8 cellular contexts compared by ENCODE assay signal in the genomic region with DNA sequence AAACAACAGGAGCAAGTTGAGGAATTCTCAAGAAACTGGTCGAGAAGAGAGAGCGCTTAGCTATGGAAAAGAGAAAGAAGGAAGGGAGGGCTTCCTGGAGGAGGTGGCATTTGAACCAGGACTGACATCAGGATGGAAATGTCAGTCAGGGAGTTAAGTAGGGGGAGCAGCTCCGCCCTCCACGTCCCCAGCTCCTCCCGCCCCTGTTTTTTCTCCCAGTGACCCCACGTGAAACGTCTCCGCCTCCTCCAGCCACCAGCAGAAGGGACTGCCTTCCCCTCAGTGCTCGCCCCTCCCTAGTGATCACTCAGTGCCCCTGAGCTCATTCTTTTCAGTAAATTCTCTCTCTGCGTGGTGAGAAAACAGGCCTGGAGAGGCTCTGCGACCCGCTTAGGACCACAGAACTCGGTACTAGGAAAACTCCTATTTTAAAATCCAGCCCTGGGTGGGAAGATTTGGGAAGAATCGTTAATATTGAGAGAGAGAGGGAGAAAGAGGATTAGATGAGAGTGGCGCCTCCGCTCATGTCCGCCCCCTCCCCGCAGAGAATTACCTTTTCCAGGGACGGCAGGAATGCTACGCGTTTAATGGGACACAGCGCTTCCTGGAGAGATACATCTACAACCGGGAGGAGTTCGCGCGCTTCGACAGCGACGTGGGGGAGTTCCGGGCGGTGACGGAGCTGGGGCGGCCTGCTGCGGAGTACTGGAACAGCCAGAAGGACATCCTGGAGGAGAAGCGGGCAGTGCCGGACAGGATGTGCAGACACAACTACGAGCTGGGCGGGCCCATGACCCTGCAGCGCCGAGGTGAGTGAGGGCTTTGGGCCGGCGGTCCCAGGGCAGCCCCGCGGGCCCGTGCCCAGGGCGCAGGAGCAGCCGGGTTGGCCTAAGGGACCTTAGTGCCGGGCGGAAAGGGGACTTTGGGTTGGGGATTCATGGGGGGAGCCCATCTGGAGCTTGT. TPM values are rescaled to one million over a fixed set of nuclear protein-coding genes. Genes with fewer than 3 reads are reported as not detected.
DNase-seq lines count a peak whose midpoint lies in the region; ATAC-seq, FAIRE-seq and TF ChIP-seq lines count a peak whose summit lies in the region.

No MANE protein-coding gene starts in this region.

- H3K27ac ChIP-seq in A549 (no peak overlapping the region), ectodermal cell (ENCODE audit: insufficient read depth, low read depth, low read length, poor library complexity, severe bottlenecking) (no peak overlapping the region), right lobe of liver (peak overlapping the region; percentile 43 to 79 (median 67))

- no peak overlapping the region for H3K4me3 ChIP-seq in A549
- H3K4me3 ChIP-seq in ectodermal cell (ENCODE audit: insufficient read depth, low read depth, low read length) = peak overlapping the region; percentile 41
- H3K4me3 ChIP-seq in right lobe of liver = peak overlapping the region; percentile 30 to 38 (median 33)

- no peak overlapping the region for H3K4me2 ChIP-seq in A549

- CTCF ChIA-PET in A549 (lab: Yijun Ruan, JAX) = interaction anchor here (0.8 to 1.2 kb wide), 3 partner anchors 17 to 265 kb away, joined by 3 read pairs; a partner anchor contains a TSS

- DNase-seq in A549 (ENCODE audit: low read depth in 1 of 2, low spot score in 1 of 2) = no peak
- peak; percentile 59 to 70 (median 67) for DNase-seq in right lobe of liver
- DNase-seq in stromal cell of bone marrow (ENCODE audit: low read depth) = peak; percentile 43
- DNase-seq in COR-L47 (lab: John Stamatoyannopoulos, UW) = no peak

- POLR2A ChIA-PET in A549 (lab: Yijun Ruan, JAX) = no interaction called here

- H3K36me3 ChIP-seq in ectodermal cell (ENCODE audit: control insufficient read depth, insufficient read depth, low read length) (no peaks in the 10 kb centered on the region), right lobe of liver (no peaks in the 10 kb centered on the region)

- no peak for FAIRE-seq in A549 (lab: Jason Lieb, UNC)

- H3K27me3 ChIP-seq in ectodermal cell (ENCODE audit: control insufficient read depth, insufficient read depth, low read length, poor library complexity, severe bottlenecking) = peaks cover 31% of the 10 kb centered on the region
- no peaks in the 10 kb centered on the region for H3K27me3 ChIP-seq in right lobe of liver

- H3K4me1 ChIP-seq in A549 (no peaks in the 10 kb centered on the region), ectodermal cell (ENCODE audit: control insufficient read depth, insufficient read depth, low read length) (no peaks in the 10 kb centered on the region), right lobe of liver (peaks cover 0 to 7% (median 0%) of the 10 kb centered on the region in 4 donors)

- 57% methylated on average over 35 of the region's 49 CpGs for WGBS in A549 (ENCODE audit: missing lambda C conversion rate)
- WGBS in ectodermal cell, 2 experiments = 6 to 8% methylated on average over 49 of the region's 49 CpGs
- 19% methylated on average over 28 of the region's 49 CpGs for WGBS in right lobe of liver (ENCODE audit: insufficient coverage, low coverage, low lambda C conversion rate, missing lambda C conversion rate)

- H3K9me3 ChIP-seq in A549 (no peaks in the 10 kb centered on the region), ectodermal cell (ENCODE audit: control insufficient read depth, low read length) (no peaks in the 10 kb centered on the region), right lobe of liver (no peaks in the 10 kb centered on the region)

- intact Hi-C loops in right lobe of liver (cut with DNase I) = loop anchor here (5.0 kb wide), 2 partner anchors 68 to 73 kb away; a partner anchor contains a TSS

- TF ChIP-seq POLR2A in A549 (IDR thresholded peaks at IDR 0.05; ENCODE audit: low read length) = no peak
- TF ChIP-seq POLR2A in right lobe of liver (IDR thresholded peaks at IDR 0.05) = peak; percentile 43

- TF ChIP-seq CTCF in A549 (IDR thresholded peaks at IDR 0.05) (no peak), right lobe of liver (IDR thresholded peaks at IDR 0.05) (no peak)

- TF ChIP-seq EP300 in A549 (IDR thresholded peaks at IDR 0.05) = no peak

- ATAC-seq in A549 (no peak), HG02678 (IDR thresholded peaks at IDR 0.05; ENCODE audit: unreplicated experiment) (peak; percentile 51), right lobe of liver (peak; percentile 63 to 75 (median 70)), HG03095 (IDR thresholded peaks at IDR 0.05; ENCODE audit: unreplicated experiment) (no peak), HG03342 (IDR thresholded peaks at IDR 0.05; ENCODE audit: unreplicated experiment) (no peak)

- TF ChIP-seq RAD21 in A549 (conservative IDR thresholded peaks at IDR 0.05 in 1 of 2, IDR thresholded peaks at IDR 0.05 in 1 of 2) = no peak

TF ChIP-seq in A549, 52 proteins besides CTCF, POLR2A, EP300 and RAD21:
- TF ChIP-seq HOXB13 (CRISPR knock-in tag; IDR thresholded peaks at IDR 0.05; ENCODE audit: low read depth) (no peak), ZFP36 (IDR thresholded peaks at IDR 0.05; ENCODE audit: borderline replicate concordance, partially characterized antibody) (peak; percentile 59), NFE2L2 (conservative IDR thresholded peaks at IDR 0.05; ENCODE audit: low read length) (no peak)

RNA-seq across cellular contexts. Expression of a gene that starts 4.6 kb away (rescaled TPM):
- polyA plus RNA-seq in A549 (2011; rRNA removed) (not detected in 2 replicates), A549 (2017; fragmentation: RNase III; extraction: RNeasy Plus Mini Kit Qiagen cat#74134 plus additional on column Dnase treatment) (not detected in 3 replicates)
- not detected in 2 replicates for polyA plus RNA-seq in A549 (2012; cell fraction: cytosol; rRNA removed)
- polyA plus RNA-seq in A549 (2012; cell fraction: nucleus; rRNA removed) = not detected in 2 replicates
- polyA minus RNA-seq in A549 (2011; rRNA and poly(A)+ RNA removed) = not detected in 2 replicates
- polyA plus RNA-seq in ectodermal cell (2013, experiment 1 of 4) = 6.5 TPM
- polyA plus RNA-seq in ectodermal cell (2013, experiment 2 of 4) = 6.0 TPM
- polyA plus RNA-seq in ectodermal cell (2013, experiment 3 of 4) = 5.0 TPM
- polyA plus RNA-seq in ectodermal cell (2013, experiment 4 of 4) = 5.9 TPM
- 10 to 100 TPM in 5 of 6 experiments, 1 to 10 TPM in 1; 8.6 to 66.7 (median 23.0) TPM for total RNA-seq in right lobe of liver

RNA-seq across cellular contexts. Expression of a gene that starts 7.0 kb away (rescaled TPM):
- not detected in 2 replicates for polyA plus RNA-seq in A549 (2011; rRNA removed)
- 0.01 and 0.07 TPM in 2 replicates for polyA plus RNA-seq in A549 (2012; cell fraction: cytosol; rRNA removed)
- polyA plus RNA-seq in A549 (2012; cell fraction: nucleus; rRNA removed) = not detected in 2 replicates
- polyA plus RNA-seq in A549 (2017; fragmentation: RNase III; extraction: RNeasy Plus Mini Kit Qiagen cat#74134 plus additional on column Dnase treatment) = 0.09 TPM in 1 of 3 replicates, not detected in the others
- polyA minus RNA-seq in A549 (2011; rRNA and poly(A)+ RNA removed) = not detected in 2 replicates
- 2.7 TPM for polyA plus RNA-seq in ectodermal cell (2013, experiment 1 of 4)
- polyA plus RNA-seq in ectodermal cell (2013, experiment 2 of 4) = 3.8 TPM
- polyA plus RNA-seq in ectodermal cell (2013, experiment 3 of 4) = 1.4 TPM
- 1.2 TPM for polyA plus RNA-seq in ectodermal cell (2013, experiment 4 of 4)
- 10 to 100 TPM; 10.0 to 74.8 (median 26.3) TPM for total RNA-seq in right lobe of liver

Comparison
In these comparisons a context has a peak if more than half of its experiments do, and no peak if none do; other contexts are left out.
1. ATAC-seq: peak in HG02678 (single experiment) and right lobe of liver (4 of 4); none in A549 (0 of 2), HG03095 (single experiment) and HG03342 (single experiment).
2. DNase-seq: peak in right lobe of liver (3 of 3) and stromal cell of bone marrow (single experiment); none in A549 (0 of 2) and COR-L47 (single experiment).
3. H3K27ac ChIP-seq: peak in right lobe of liver (3 of 3); none in A549 (0 of 2) and ectodermal cell (single experiment).